In genomic region chr17:78997231-78997741, GRCh38 we compare ENCODE assay signal across 20 cellular contexts. TPM values are rescaled to one million over a fixed set of nuclear protein-coding genes. Genes with fewer than 3 reads are reported as not detected.
DNase-seq lines count a peak whose midpoint lies in the region; ATAC-seq, FAIRE-seq and TF ChIP-seq lines count a peak whose summit lies in the region.
"Had no signal": no experiment of that assay in that cellular context is flagged by ENCODE, and none has a peak within 500 bp of the region (broad histone marks: within the 10 kb centered on the region; RNA-seq: fewer than 3 reads in every experiment).

No MANE protein-coding gene starts in this region.

- 87 to 92% (median 90%) methylated on average over 27 of the region's 27 CpGs for WGBS in spleen, 5 donors

- ATAC-seq in HG03095 (IDR thresholded peaks at IDR 0.05; ENCODE audit: unreplicated experiment), result no peak
- ATAC-seq: activated naive CD8-positive, alpha-beta T cell treated with anti-CD3 and anti-CD28 coated beads, Interleukin-2, amount 50 U/mL, for 24 hours; stimulated activated effector memory CD8-positive, alpha-beta T cell treated with anti-CD3 and anti-CD28 coated beads, Interleukin-12 subunit alpha, Interleukin-12 subunit beta, amount 100 ng/mL, for 72 hours had no signal

- no peak for TF ChIP-seq CTCF in bronchial epithelial cell (IDR thresholded peaks at IDR 0.05; ENCODE audit: insufficient read depth, low read length, severe bottlenecking)
- no peak for TF ChIP-seq CTCF in spleen (IDR thresholded peaks at IDR 0.05 in 8 of 11, conservative IDR thresholded peaks at IDR 0.05 in 3 of 11)

- H3K4me3 ChIP-seq in bronchial epithelial cell (ENCODE audit: low read depth, low read length), result no peak overlapping the region
- H3K4me3 ChIP-seq in spleen, result no peak overlapping the region
- H3K4me3 ChIP-seq: cardiac muscle cell had no signal

- peaks cover 6 to 86% (median 57%) of the 10 kb centered on the region in 6 donors for H3K4me1 ChIP-seq in spleen

- peaks cover 35% of the 10 kb centered on the region for H3K36me3 ChIP-seq in bronchial epithelial cell (ENCODE audit: control insufficient read depth, insufficient read depth, low read length)
- peaks cover 2 to 100% (median 77%) of the 10 kb centered on the region in 6 donors for H3K36me3 ChIP-seq in spleen

- peak; percentile 47 for FAIRE-seq in bronchial epithelial cell (lab: Jason Lieb, UNC)
- FAIRE-seq in urothelium cell line (lab: Jason Lieb, UNC), result no peak
- FAIRE-seq: A204.1, HTR-8/SVneo, small intestine had no signal

- peak overlapping the region in 6 of 8 donors; percentile 70 to 88 (median 82) for H3K27ac ChIP-seq in spleen
- H3K27ac ChIP-seq: cardiac muscle cell, neutrophil had no signal

- H3K9me3 ChIP-seq in spleen, result no peaks in the 10 kb centered on the region
- H3K9me3 ChIP-seq: neutrophil had no signal

- DNase-seq in activated CD8-positive, alpha-beta memory T cell treated with anti-CD3 and anti-CD28 coated beads, Interleukin-2, amount 50 U/mL, for 48 hours, result peak; percentile 40
- no peak for DNase-seq in activated CD8-positive, alpha-beta memory T cell treated with anti-CD3 and anti-CD28 coated beads for 24 hours
- DNase-seq in bronchial epithelial cell (ENCODE audit: low read depth) (no peak), left kidney (ENCODE audit: low read depth, low spot score) (peak; percentile 82), spleen (no peak), urothelium cell line (ENCODE audit: low spot score) (no peak), cerebellar cortex (ENCODE audit: low spot score) (no peak)
- DNase-seq: activated naive CD8-positive, alpha-beta T cell treated with anti-CD3 and anti-CD28 coated beads, Interleukin-2, amount 50 U/mL, for 24 hours; effector memory CD4-positive, alpha-beta T cell; foreskin fibroblast; NCI-H2081; OCI-M1; small intestine had no signal

- intact Hi-C loops in spleen (cut with DNase I; ENCODE audit: low total_unique reads), result no loop called here

- no peak for TF ChIP-seq POLR2A in spleen (IDR thresholded peaks at IDR 0.05)

- H3K27me3 ChIP-seq in bronchial epithelial cell (ENCODE audit: control insufficient read depth, insufficient read depth, low read length) (no peaks in the 10 kb centered on the region), spleen (replicated peaks in 1 of 7) (no peaks in the 10 kb centered on the region)
- H3K27me3 ChIP-seq: cardiac muscle cell, neutrophil had no signal

RNA-seq across cellular contexts. Expression of gene CANT1, which starts 12.3 kb away (rescaled TPM):
- total RNA-seq in bronchial epithelial cell (60.0 and 114 TPM in 2 replicates), spleen (10 to 100 TPM; 48.1 to 76.6 (median 61.2) TPM)
- 10 to 100 TPM; 11.2 to 22.1 (median 12.3) TPM for polyA plus RNA-seq in spleen

RNA-seq across cellular contexts. Expression of gene LGALS3BP, which starts 17.6 kb away (rescaled TPM):
- total RNA-seq in bronchial epithelial cell (116 and 118 TPM in 2 replicates), spleen (100 to 1,000 TPM in 5 of 7 donors, 10 to 100 TPM in 2; 85.7 to 188 (median 108) TPM)
- 10 to 100 TPM; 33.6 to 58.7 (median 38.3) TPM for polyA plus RNA-seq in spleen

RNA-seq across cellular contexts. Expression of gene C1QTNF1, which starts 26.7 kb away (rescaled TPM):
- 0.13 and 0.79 TPM in 2 replicates for total RNA-seq in bronchial epithelial cell
- total RNA-seq in spleen, result 100 to 1,000 TPM in 1 of 7 donors, 10 to 100 TPM in 6; 26.5 to 101 (median 69.9) TPM
- 10 to 100 TPM; 14.7 to 29.1 (median 25.3) TPM for polyA plus RNA-seq in spleen
- polyA plus RNA-seq: CD14-positive monocyte had no signal

Comparison
In these comparisons a context has a peak if more than half of its experiments do, and no peak if none do; other contexts are left out.
1. DNase-seq: peak in activated CD8-positive, alpha-beta memory T cell treated with anti-CD3 and anti-CD28 coated beads, Interleukin-2, amount 50 U/mL, for 48 hours (single experiment) and left kidney (single experiment); none in activated CD8-positive, alpha-beta memory T cell treated with anti-CD3 and anti-CD28 coated beads for 24 hours (single experiment), bronchial epithelial cell (single experiment), spleen (single experiment), urothelium cell line (single experiment) and cerebellar cortex (single experiment).
2. RNA of gene C1QTNF1, which starts 26.7 kb away (total RNA-seq): 26.5 to 101 TPM in spleen; 0.13 to 0.79 TPM in bronchial epithelial cell; every median in the first group is over 10 times any median in the second.